In the genomic region with DNA sequence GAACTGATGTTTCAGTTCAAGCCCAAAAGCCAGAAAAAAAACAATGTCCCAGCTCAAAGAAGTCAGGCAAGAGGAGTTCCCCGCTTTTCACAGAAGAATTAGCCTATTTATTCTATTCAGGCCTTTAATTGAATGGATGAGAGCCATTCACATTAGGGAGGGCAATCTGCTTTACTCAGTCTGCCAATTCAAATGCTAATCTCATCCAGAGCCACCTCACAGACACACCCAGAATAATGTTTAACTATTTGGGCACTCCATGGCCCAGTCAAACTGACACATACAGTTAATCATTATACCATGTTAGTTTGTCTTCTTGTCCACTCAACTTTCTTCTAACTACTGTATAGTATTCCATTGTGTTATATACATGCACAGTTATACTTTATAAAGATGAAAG, we compare ENCODE assay signal across 37 cellular contexts. TPM values are rescaled to one million over a fixed set of nuclear protein-coding genes. Genes with fewer than 3 reads are reported as not detected.
A peak's percentile ranks its signal among the peaks of the same experiment; 100 is the strongest.
DNase-seq lines count a peak whose midpoint lies in the region; ATAC-seq, FAIRE-seq and TF ChIP-seq lines count a peak whose summit lies in the region.
"Had no signal": no experiment of that assay in that cellular context is flagged by ENCODE, and none has a peak within 500 bp of the region (broad histone marks: within the 10 kb centered on the region; RNA-seq: fewer than 3 reads in every experiment).

No MANE protein-coding gene starts in this region.

- TF ChIP-seq EP300 in GM12878 (IDR thresholded peaks at IDR 0.05; ENCODE audit: borderline replicate concordance in 1 of 2, control insufficient read depth in 1 of 2, low read depth in 2 of 2, low read length in 2 of 2) = no peak

- intact Hi-C loops in GM12878 (cut with micrococcal nuclease; ENCODE audit: unreplicated experiment) = no loop called here
- intact Hi-C loops in lower leg skin (cut with DNase I; ENCODE audit: low total_unique reads) = no loop called here

- H3K27ac ChIP-seq in GM12878 (ENCODE audit: control insufficient read depth, insufficient read depth) = no peak overlapping the region
- H3K27ac ChIP-seq: BLaER1 treated with 17β-estradiol and CSF1 and Interleukin-3, amounts not matched to agents 10 nM and 100 nM; GM23248; heart right ventricle; PC-9; psoas muscle; tibial nerve had no signal

- H3K27me3 ChIP-seq in HAP-1 (ENCODE audit: low read depth) (no peaks in the 10 kb centered on the region), GM12878 (replicated peaks in 1 of 2; ENCODE audit: control insufficient read depth in 2 of 2, insufficient read depth in 2 of 2, low read length in 1 of 2) (no peaks in the 10 kb centered on the region)
- H3K27me3 ChIP-seq: BLaER1 treated with 17β-estradiol and CSF1 and Interleukin-3, amounts not matched to agents 10 nM and 100 nM; heart right ventricle; tibial nerve had no signal

- POLR2A ChIA-PET in GM12878 (lab: Charles Lee) = no interaction called here

- TF ChIP-seq POLR2A in GM12878 (IDR thresholded peaks at IDR 0.05; ENCODE audit: low read depth, low read length) = no peak
- no peak for TF ChIP-seq POLR2A in lower leg skin (IDR thresholded peaks at IDR 0.05)

- RAD21 ChIA-PET in GM12878 (lab: Charles Lee; ENCODE audit: unreplicated experiment) = no interaction called here

- no TSS peak for BruUV-seq in GM12878 (replicated peaks; lab: Mats Ljungman, UMichigan)

- DNase-seq in HAP-1 (ENCODE audit: low spot score in 2 of 2) = peak; percentile 43 to 89
- no peak for DNase-seq in GM12878 (ENCODE audit: low read depth, low spot score)
- peak; percentile 74 for DNase-seq in renal cortical epithelial cell (ENCODE audit: low read depth)
- DNase-seq in NCI-H1417 treated with DMSO at 0.1 percent for 48 hours (lab: John Stamatoyannopoulos, UW) = no peak
- no peak for DNase-seq in lower leg skin (ENCODE audit: low spot score in 2 of 2)
- no peak for DNase-seq in NCI-H2029 (lab: John Stamatoyannopoulos, UW)
- DNase-seq: activated CD4-positive, alpha-beta T cell treated with anti-CD3 and anti-CD28 coated beads for 36 hours; activated CD8-positive, alpha-beta T cell treated with anti-CD3 and anti-CD28 coated beads, Interleukin-2, amount 10 ng/mL, durations not matched to agents 7 days and 5 days; activated naive CD4-positive, alpha-beta T cell treated with anti-CD3 and anti-CD28 coated beads, Interleukin-2, amount 50 U/mL, for 16 hours; amniotic stem cell; COR-L47; DND-41; GM23248; heart right ventricle; KBM-7; kidney glomerular epithelial cell; natural killer cell; NCI-H1105; NCI-H1930; NCI-H526; occipital lobe; PC-9; psoas muscle; Right ventricle myocardium superior; stimulated activated CD4-positive, alpha-beta T cell treated with anti-CD3 and anti-CD28 coated beads, Interleukin-4, amount 100 ng/mL, for 24 hours; T-helper 2 cell had no signal

- CTCF ChIA-PET in GM12878 (lab: Yijun Ruan, JAX) = no interaction called here

- in situ Hi-C loops in HAP-1 (cut with MboI; ENCODE audit: low sequenced_read_pairs) (loop anchor here (25.0 kb wide), 1 partner anchor 382 kb away; the partner anchor contains the start of gene DPY19L1), GM12878 (cut with MboI) (no loop called here)

- TF ChIP-seq CTCF in GM12878 (IDR thresholded peaks at IDR 0.05 in 2 of 3, conservative IDR thresholded peaks at IDR 0.05 in 1 of 3; ENCODE audit: control insufficient read depth in 2 of 3, extremely low read depth in 1 of 3, insufficient read depth in 1 of 3, low read depth in 3 of 3, low read length in 3 of 3) (no peak), lower leg skin (IDR thresholded peaks at IDR 0.05) (no peak)

- H3K4me3 ChIP-seq in HAP-1 = peak overlapping the region; percentile 16
- no peak overlapping the region for H3K4me3 ChIP-seq in GM12878
- H3K4me3 ChIP-seq in lower leg skin (ENCODE audit: low read depth, poor library complexity, severe bottlenecking) = no peak overlapping the region
- H3K4me3 ChIP-seq: BLaER1 treated with 17β-estradiol and CSF1 and Interleukin-3, amounts not matched to agents 10 nM and 100 nM; GM23248; heart right ventricle; lung; PC-9; psoas muscle; tibial nerve had no signal

- WGBS in GM12878 (ENCODE audit: insufficient coverage, insufficient replicate concordance, low lambda C conversion rate, missing lambda C conversion rate) = 0% methylated on average over 1 of the region's 1 CpG
- WGBS in lower leg skin, 2 donors = 74 to 90% methylated on average over 1 of the region's 1 CpG

- H2AFZ ChIP-seq in GM12878 (ENCODE audit: control insufficient read depth, low read depth, low read length) = no peak overlapping the region
- H2AFZ ChIP-seq: GM23248, PC-9 had no signal

- TF ChIP-seq RAD21 in GM12878 (IDR thresholded peaks at IDR 0.05; ENCODE audit: insufficient read depth, low read depth, low read length) = no peak

- H3K9me3 ChIP-seq in HAP-1 (no peaks in the 10 kb centered on the region; the same call in 1 of the 2 replicates), GM12878 (replicated peaks; ENCODE audit: control insufficient read depth, insufficient read depth, low read length) (no peaks in the 10 kb centered on the region)
- H3K9me3 ChIP-seq: BLaER1 treated with 17β-estradiol and CSF1 and Interleukin-3, amounts not matched to agents 10 nM and 100 nM; psoas muscle; tibial nerve had no signal

- H3K36me3 ChIP-seq in HAP-1 (replicated peaks) (no peaks in the 10 kb centered on the region), GM12878 (ENCODE audit: control insufficient read depth in 2 of 2, insufficient read depth in 2 of 2, low read length in 1 of 2) (no peaks in the 10 kb centered on the region)
- H3K36me3 ChIP-seq: BLaER1 treated with 17β-estradiol and CSF1 and Interleukin-3, amounts not matched to agents 10 nM and 100 nM; heart right ventricle; tibial nerve had no signal

- no peaks in the 10 kb centered on the region for H4K20me1 ChIP-seq in GM12878 (ENCODE audit: control insufficient read depth, insufficient read depth)
- H4K20me1 ChIP-seq: BLaER1 treated with 17β-estradiol and CSF1 and Interleukin-3, amounts not matched to agents 10 nM and 100 nM had no signal

- FAIRE-seq in GM12878 (lab: Jason Lieb, UNC) = no peak
- FAIRE-seq: endothelial cell of umbilical vein, frontal cortex, HTR-8/SVneo had no signal

- H3K4me1 ChIP-seq in HAP-1 (peaks cover 48% of the 10 kb centered on the region), GM12878 (ENCODE audit: control insufficient read depth, insufficient read depth, low read length) (no peaks in the 10 kb centered on the region)
- H3K4me1 ChIP-seq: BLaER1 treated with 17β-estradiol and CSF1 and Interleukin-3, amounts not matched to agents 10 nM and 100 nM; psoas muscle; tibial nerve had no signal

- ATAC-seq in GM18508 (IDR thresholded peaks at IDR 0.05; ENCODE audit: insufficient read depth, unreplicated experiment) (peak; percentile 54), GM12878 (peak; percentile 31), HG02571 (IDR thresholded peaks at IDR 0.05; ENCODE audit: unreplicated experiment) (no peak)
- ATAC-seq: activated CD4-positive, alpha-beta T cell treated with anti-CD3 and anti-CD28 coated beads for 36 hours; activated CD8-positive, alpha-beta T cell treated with anti-CD3 and anti-CD28 coated beads, Interleukin-2, amount 10 ng/mL, durations not matched to agents 7 days and 5 days; activated T-helper 17 cell treated with anti-CD3 and anti-CD28 coated beads, Interleukin-2, amount 50 U/mL, for 72 hours; heart right ventricle; natural killer cell; psoas muscle had no signal

- SMC1A ChIA-PET in GM12878 (lab: Charles Lee; ENCODE audit: uncharacterized antibody, unreplicated experiment) = no interaction called here

- H3K9ac ChIP-seq in GM12878 (ENCODE audit: control insufficient read depth, insufficient read depth, low read length) = no peak overlapping the region
- H3K9ac ChIP-seq: BLaER1 treated with 17β-estradiol and CSF1 and Interleukin-3, amounts not matched to agents 10 nM and 100 nM; GM23248 had no signal

- H3K4me2 ChIP-seq in GM12878 (ENCODE audit: control insufficient read depth, insufficient read depth) = no peak overlapping the region
- H3K4me2 ChIP-seq: BLaER1 treated with 17β-estradiol and CSF1 and Interleukin-3, amounts not matched to agents 10 nM and 100 nM; PC-9 had no signal

- H3K79me2 ChIP-seq in GM12878 (ENCODE audit: control insufficient read depth, insufficient read depth, low read length) = no peaks in the 10 kb centered on the region

TF ChIP-seq in GM12878, 131 proteins besides CTCF, POLR2A, EP300 and RAD21 (continues in another document):
- TF ChIP-seq HDAC6 (IDR thresholded peaks at IDR 0.05; ENCODE audit: unreplicated experiment) (no peak), SIX5 (IDR thresholded peaks at IDR 0.05; ENCODE audit: low read depth, low read length, severe bottlenecking) (no peak), NFIC (IDR thresholded peaks at IDR 0.05; ENCODE audit: low read depth, low read length) (no peak)

RNA-seq across cellular contexts. Expression of gene NPSR1, which starts 2.6 kb away (rescaled TPM):
- not detected in 2 replicates for total RNA-seq in GM12878 (2013; cell fraction: nucleolus; rRNA removed)
- not detected in 2 replicates for total RNA-seq in GM12878 (2014; rRNA removed)
- total RNA-seq in GM12878 (2014; rRNA removed; fragmentation: Illumina TruSeq; extraction: Trizol) = not detected in 2 replicates
- not detected in 2 replicates for total RNA-seq in GM12878 (2021)
- polyA plus RNA-seq in GM12878 (2011; ENCODE audit: low read depth) = not detected
- polyA plus RNA-seq in GM12878 (2011; rRNA removed) = 0.09 TPM in 1 of 2 replicates, not detected in the other
- not detected in 2 replicates for polyA plus RNA-seq in GM12878 (2011; cell fraction: cytosol; rRNA removed)
- not detected in 2 replicates for polyA plus RNA-seq in GM12878 (2011; cell fraction: nucleus; rRNA removed)
- polyA plus RNA-seq in GM12878 (2012) = not detected in 2 replicates
- polyA plus RNA-seq in GM12878 (2014; fragmentation: Illumina TruSeq; extraction: Trizol) = not detected in 2 replicates
- polyA plus RNA-seq in GM12878 (2014; fragmentation: Nextera tagmentation; extraction: Ambion mirVana) = not detected
- not detected in 2 replicates for polyA plus RNA-seq in GM12878 (2014; rRNA removed)
- polyA plus RNA-seq in GM12878 (2016; fragmentation: Nextera tagmentation; extraction: Ambion mirVana) = under 1 TPM in 1 of 2 experiments, not detected in 1; 0.20 TPM
- polyA minus RNA-seq in GM12878 (2011; rRNA and poly(A)+ RNA removed) = not detected in 2 replicates
- polyA minus RNA-seq in GM12878 (2011; cell fraction: cytosol; rRNA and poly(A)+ RNA removed) = not detected in 2 replicates
- polyA minus RNA-seq in GM12878 (2011; cell fraction: nucleus; rRNA and poly(A)+ RNA removed) = not detected in 2 replicates
- not detected in 2 replicates for total RNA-seq in renal cortical epithelial cell
- total RNA-seq in lower leg skin = not detected
- total RNA-seq: activated CD4-positive, alpha-beta T cell treated with anti-CD3 and anti-CD28 coated beads for 36 hours; activated CD8-positive, alpha-beta T cell treated with anti-CD3 and anti-CD28 coated beads, Interleukin-2, amount 10 ng/mL, durations not matched to agents 7 days and 5 days; activated T-helper 17 cell treated with anti-CD3 and anti-CD28 coated beads, Interleukin-2, amount 50 U/mL, for 72 hours; endothelial cell of umbilical vein; frontal cortex; GM23248; heart right ventricle; lung; MCF 10A; mononuclear cell; natural killer cell; occipital lobe; PC-9; psoas muscle; Right ventricle myocardium superior; tibial nerve had no signal
- polyA plus RNA-seq: endothelial cell of umbilical vein, GM23248, heart right ventricle, lung, psoas muscle had no signal

Comparison
In these comparisons a context has a peak if more than half of its experiments do, and no peak if none do; other contexts are left out.
1. DNase-seq: peak in HAP-1 (2 of 2) and renal cortical epithelial cell (single experiment); none in GM12878 (single experiment), NCI-H1417 treated with DMSO at 0.1 percent for 48 hours (single experiment), lower leg skin (0 of 2) and NCI-H2029 (single experiment).